ENCODE assay signal across 19 cellular contexts in genomic region chr3:181691951-181692849, GRCh38. TPM values are rescaled to one million over a fixed set of nuclear protein-coding genes. Genes with fewer than 3 reads are reported as not detected.
"Had no signal": no experiment of that assay in that cellular context is flagged by ENCODE, and none has a peak within 500 bp of the region (broad histone marks: within the 10 kb centered on the region; RNA-seq: fewer than 3 reads in every experiment).

No MANE protein-coding gene starts in this region.

- H3K27ac ChIP-seq: adrenal gland, cardiac muscle cell, prostate gland, suprapubic skin, vagina, VCaP had no signal

- ATAC-seq: activated naive CD4-positive, alpha-beta T cell treated with anti-CD3 and anti-CD28 coated beads, Interleukin-2, amount 50 U/mL, for 72 hours; left ventricle myocardium superior; right cardiac atrium; stimulated activated naive CD8-positive, alpha-beta T cell treated with anti-CD3 and anti-CD28 coated beads, Interleukin-15, Interleukin-2, amounts not matched to agents 100 U/mL and 50 U/mL, for 24 hours had no signal

- DNase-seq: activated CD4-positive, CD25-positive, alpha-beta regulatory T cell treated with anti-CD3 and anti-CD28 coated beads, Interleukin-2, amount 50 U/mL, for 72 hours; activated CD8-positive, alpha-beta memory T cell treated with anti-CD3 and anti-CD28 coated beads for 24 hours; activated CD8-positive, alpha-beta memory T cell treated with anti-CD3 and anti-CD28 coated beads, Interleukin-2, amount 50 U/mL, for 48 hours; activated gamma-delta T cell; adrenal gland; foreskin fibroblast; hypothalamus; left ventricle myocardium superior; right cardiac atrium; stimulated activated naive CD8-positive, alpha-beta T cell treated with anti-CD3 and anti-CD28 coated beads, Interleukin-15, Interleukin-2, amounts not matched to agents 100 U/mL and 50 U/mL, for 24 hours; trophoblast cell had no signal

RNA-seq across cellular contexts. Expression of gene SOX2, which starts 19.5 kb away (rescaled TPM):
- total RNA-seq: dermis microvascular lymphatic vessel endothelial cell, osteoblast had no signal
